ENCODE assay signal across 24 cellular contexts in the genomic region with DNA sequence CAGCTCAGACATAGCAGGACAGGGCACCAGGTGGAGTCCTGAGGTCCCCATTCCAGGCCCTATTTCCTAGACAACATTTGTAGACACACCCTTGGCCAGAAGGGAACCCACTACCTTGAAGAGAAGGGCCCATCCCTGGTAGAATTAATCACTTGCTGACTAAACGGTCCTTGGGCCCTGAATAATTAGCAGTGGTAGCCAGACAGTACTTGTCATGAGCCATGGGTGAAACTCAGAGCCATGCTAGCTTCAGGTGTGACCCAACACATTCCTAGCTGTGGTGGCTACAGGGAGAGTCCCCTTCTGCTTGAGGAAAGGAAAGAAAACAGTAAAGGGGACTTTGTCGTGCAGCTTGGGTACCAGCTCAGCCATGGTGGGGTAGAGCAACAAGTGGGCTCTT.
"Had no signal": no experiment of that assay in that cellular context is flagged by ENCODE, and none has a peak within 500 bp of the region (broad histone marks: within the 10 kb centered on the region; RNA-seq: fewer than 3 reads in every experiment).

No MANE protein-coding gene starts in this region.

- H3K27me3 ChIP-seq: dorsolateral prefrontal cortex, esophagus squamous epithelium, suprapubic skin, transverse colon, vagina had no signal

- H3K27me3 Mint-ChIP-seq: stimulated activated naive B cell treated with anti-CD40 and anti-IgM and Interleukin-4, amounts not matched to agents 10 μg/mL and 1 μg/mL and 100 μg/mL, for 72 hours had no signal

- H2AFZ ChIP-seq: neural progenitor cell, parathyroid adenoma had no signal

- ATAC-seq: left lobe of liver; mucosa of descending colon; naive thymus-derived CD4-positive, alpha-beta T cell; stimulated activated naive B cell treated with anti-CD40 and anti-IgM and Interleukin-4, amounts not matched to agents 10 μg/mL and 1 μg/mL and 100 μg/mL, for 72 hours had no signal

- H3K27ac Mint-ChIP-seq: mesothelial cell of epicardium; naive thymus-derived CD4-positive, alpha-beta T cell; nephron; neural progenitor cell; stimulated activated naive B cell treated with anti-CD40 and anti-IgM and Interleukin-4, amounts not matched to agents 10 μg/mL and 1 μg/mL and 100 μg/mL, for 72 hours; stimulated activated naive CD8-positive, alpha-beta T cell treated with anti-CD3 and anti-CD28 coated beads, Interleukin-15, Interleukin-2, amounts not matched to agents 100 ng/mL and 50 ng/mL, for 24 hours had no signal

- H3K9me3 Mint-ChIP-seq: naive thymus-derived CD4-positive, alpha-beta T cell; stimulated activated naive B cell treated with anti-CD40 and anti-IgM and Interleukin-4, amounts not matched to agents 10 μg/mL and 1 μg/mL and 100 μg/mL, for 72 hours; stimulated activated naive CD8-positive, alpha-beta T cell treated with anti-CD3 and anti-CD28 coated beads, Interleukin-15, Interleukin-2, amounts not matched to agents 100 ng/mL and 50 ng/mL, for 24 hours had no signal

- H3K36me3 ChIP-seq: esophagus squamous epithelium, neural progenitor cell, prostate gland, suprapubic skin, transverse colon, vagina had no signal

- H3K4me1 ChIP-seq: esophagus squamous epithelium, parathyroid adenoma, prostate gland, suprapubic skin, transverse colon, vagina had no signal

- H3K4me1 Mint-ChIP-seq: naive thymus-derived CD4-positive, alpha-beta T cell had no signal

- H3K79me2 ChIP-seq: parathyroid adenoma had no signal

- H3K4me3 Mint-ChIP-seq: mesothelial cell of epicardium; naive thymus-derived CD4-positive, alpha-beta T cell; nephron; neural progenitor cell; stimulated activated naive B cell treated with anti-CD40 and anti-IgM and Interleukin-4, amounts not matched to agents 10 μg/mL and 1 μg/mL and 100 μg/mL, for 72 hours; stimulated activated naive CD8-positive, alpha-beta T cell treated with anti-CD3 and anti-CD28 coated beads, Interleukin-15, Interleukin-2, amounts not matched to agents 100 ng/mL and 50 ng/mL, for 24 hours had no signal

- H3K4me2 ChIP-seq: neural progenitor cell had no signal

- H3K9me3 ChIP-seq: esophagus squamous epithelium, mucosa of descending colon, prostate gland, suprapubic skin, transverse colon, vagina had no signal

- H3K9ac ChIP-seq: neural progenitor cell, parathyroid adenoma had no signal

- H3K27ac ChIP-seq: esophagus squamous epithelium, neural progenitor cell, parathyroid adenoma, prostate gland, suprapubic skin, transverse colon, vagina had no signal

- FAIRE-seq: colon, frontal cortex, keratinocyte, small intestine had no signal

- DNase-seq: cerebellar nuclear complex; effector CD4-positive, alpha-beta T cell; esophagus squamous epithelium; mucosa of descending colon; naive thymus-derived CD4-positive, alpha-beta T cell; small intestine; stimulated activated CD4-positive, alpha-beta T cell treated with anti-CD3 and anti-CD28 coated beads, Interleukin-15, amount 100 ng/mL, for 24 hours; stimulated activated CD4-positive, alpha-beta T cell treated with anti-CD3 and anti-CD28 coated beads, Interleukin-2, amount 100 ng/mL, for 48 hours; stimulated activated naive B cell treated with anti-CD40 and anti-IgM and Interleukin-4, amounts not matched to agents 10 μg/mL and 1 μg/mL and 100 μg/mL, for 72 hours; transverse colon had no signal

- H3K4me3 ChIP-seq: dorsolateral prefrontal cortex, esophagus squamous epithelium, lung, mucosa of descending colon, neural progenitor cell, prostate gland, suprapubic skin, transverse colon, vagina had no signal
